ENCODE assay signal across 20 cellular contexts in genomic region chr16:15466131-15466530, GRCh38. TPM values are rescaled to one million over a fixed set of nuclear protein-coding genes. Genes with fewer than 3 reads are reported as not detected.
A peak's percentile ranks its signal among the peaks of the same experiment; 100 is the strongest.
DNase-seq lines count a peak whose midpoint lies in the region; ATAC-seq and TF ChIP-seq lines count a peak whose summit lies in the region.
"Had no signal": no experiment of that assay in that cellular context is flagged by ENCODE, and none has a peak within 500 bp of the region (broad histone marks: within the 10 kb centered on the region; RNA-seq: fewer than 3 reads in every experiment).

No MANE protein-coding gene starts in this region.

- ATAC-seq in activated T-cell treated with anti-CD3 and anti-CD28 coated beads, Interleukin-2, amount 50 U/mL, for 72 hours (replicated peaks in 1 of 2), result no peak
- no peak for ATAC-seq in activated T-cell treated with anti-CD3 and anti-CD28 coated beads, Interleukin-2, amount 50 U/mL, for 4 hours
- ATAC-seq: A549, GM12878 had no signal

- peaks cover 0 to 4% of the 10 kb centered on the region in 2 donors for H3K36me3 Mint-ChIP-seq in activated T-cell treated with anti-CD3 and anti-CD28 coated beads, Interleukin-2, amount 50 U/mL, for 72 hours (ENCODE audit: insufficient read depth in 2 of 2)
- H3K36me3 Mint-ChIP-seq in activated T-cell treated with anti-CD3 and anti-CD28 coated beads, Interleukin-2, amount 50 U/mL, for 4 hours (ENCODE audit: insufficient read depth), result no peaks in the 10 kb centered on the region
- H3K36me3 Mint-ChIP-seq in type B pancreatic cell, result peaks cover 5% of the 10 kb centered on the region
- H3K36me3 Mint-ChIP-seq: CD4-positive, alpha-beta memory T cell had no signal

- H3K4me3 Mint-ChIP-seq in activated T-cell treated with anti-CD3 and anti-CD28 coated beads, Interleukin-2, amount 50 U/mL, for 72 hours, result no peak overlapping the region
- no peak overlapping the region for H3K4me3 Mint-ChIP-seq in activated T-cell treated with anti-CD3 and anti-CD28 coated beads, Interleukin-2, amount 50 U/mL, for 4 hours
- H3K4me3 Mint-ChIP-seq in type B pancreatic cell, result no peak overlapping the region
- H3K4me3 Mint-ChIP-seq: CD4-positive, alpha-beta memory T cell had no signal

- TF ChIP-seq CTCF in LNCaP clone FGC (IDR thresholded peaks at IDR 0.05; ENCODE audit: control insufficient read depth, extremely low read depth, insufficient read depth) (no peak), type B pancreatic cell (conservative IDR thresholded peaks at IDR 0.05) (no peak)

- H3K27ac Mint-ChIP-seq in activated T-cell treated with anti-CD3 and anti-CD28 coated beads, Interleukin-2, amount 50 U/mL, for 72 hours, result peak overlapping the region; percentile 35
- peak overlapping the region; percentile 4 for H3K27ac Mint-ChIP-seq in type B pancreatic cell

- no peak for DNase-seq in activated T-cell treated with anti-CD3 and anti-CD28 coated beads, Interleukin-2, amount 50 U/mL, for 72 hours
- no peak for DNase-seq in activated T-cell treated with anti-CD3 and anti-CD28 coated beads, Interleukin-2, amount 50 U/mL, for 4 hours
- peak; percentile 27 for DNase-seq in LNCaP clone FGC (ENCODE audit: low read depth)
- peak; percentile 50 to 76 for DNase-seq in dermis microvascular lymphatic vessel endothelial cell (ENCODE audit: low read depth in 2 of 2)
- DNase-seq in type B pancreatic cell (ENCODE audit: extremely low spot score, unreplicated experiment), result no peak
- DNase-seq in DMS153 treated with DMSO at 0.1 percent for 48 hours (lab: John Stamatoyannopoulos, UW; ENCODE audit: unreplicated experiment), result no peak
- DNase-seq in SKM-1 (lab: John Stamatoyannopoulos, UW; ENCODE audit: unreplicated experiment), result no peak
- DNase-seq: 8988T; C1 segment of cervical spinal cord; Caco-2; CD4-positive, alpha-beta memory T cell; DMS153; DMS79; EL; GDM1; GM23248; H7; HCEC 1CT had no signal

- no peak overlapping the region for H3K4me3 ChIP-seq in LNCaP clone FGC (ENCODE audit: low read depth, low read length)
- H3K4me3 ChIP-seq: A549, GM12878, GM23248 had no signal

- no peaks in the 10 kb centered on the region for H3K27me3 Mint-ChIP-seq in activated T-cell treated with anti-CD3 and anti-CD28 coated beads, Interleukin-2, amount 50 U/mL, for 72 hours (ENCODE audit: low read depth)
- H3K27me3 Mint-ChIP-seq in activated T-cell treated with anti-CD3 and anti-CD28 coated beads, Interleukin-2, amount 50 U/mL, for 4 hours (ENCODE audit: low read depth), result no peaks in the 10 kb centered on the region
- H3K27me3 Mint-ChIP-seq in type B pancreatic cell, result no peaks in the 10 kb centered on the region
- H3K27me3 Mint-ChIP-seq: CD4-positive, alpha-beta memory T cell had no signal

- H3K9me3 Mint-ChIP-seq in activated T-cell treated with anti-CD3 and anti-CD28 coated beads, Interleukin-2, amount 50 U/mL, for 72 hours, result no peaks in the 10 kb centered on the region
- peaks cover 4% of the 10 kb centered on the region for H3K9me3 Mint-ChIP-seq in activated T-cell treated with anti-CD3 and anti-CD28 coated beads, Interleukin-2, amount 50 U/mL, for 4 hours
- H3K9me3 Mint-ChIP-seq in type B pancreatic cell, result peaks cover 15% of the 10 kb centered on the region

- no peaks in the 10 kb centered on the region for H3K4me1 Mint-ChIP-seq in activated T-cell treated with anti-CD3 and anti-CD28 coated beads, Interleukin-2, amount 50 U/mL, for 72 hours (ENCODE audit: low read depth)
- H3K4me1 Mint-ChIP-seq in activated T-cell treated with anti-CD3 and anti-CD28 coated beads, Interleukin-2, amount 50 U/mL, for 4 hours (ENCODE audit: low read depth), result no peaks in the 10 kb centered on the region
- peaks cover 7% of the 10 kb centered on the region for H3K4me1 Mint-ChIP-seq in type B pancreatic cell (ENCODE audit: unreplicated experiment)
- H3K4me1 Mint-ChIP-seq: CD4-positive, alpha-beta memory T cell had no signal

RNA-seq across cellular contexts. Expression of gene BMERB1, which starts 31.7 kb away (rescaled TPM):
- total RNA-seq in activated T-cell treated with anti-CD3 and anti-CD28 coated beads, Interleukin-2, amount 50 U/mL, for 72 hours, result 10 to 100 TPM; 22.3 to 30.7 TPM
- total RNA-seq in activated T-cell treated with anti-CD3 and anti-CD28 coated beads, Interleukin-2, amount 50 U/mL, for 4 hours, result 10 to 100 TPM; 15.4 to 20.8 (median 19.0) TPM
- total RNA-seq in dermis microvascular lymphatic vessel endothelial cell, result 11.2 and 15.9 TPM in 2 replicates
- total RNA-seq in type B pancreatic cell (ENCODE audit: low replicate concordance), result 5.2 and 26.4 TPM in 2 replicates
- total RNA-seq: Caco-2 had no signal

Comparison
In these comparisons a context has a peak if more than half of its experiments do, and no peak if none do; other contexts are left out.
1. DNase-seq: peak in LNCaP clone FGC (single experiment) and dermis microvascular lymphatic vessel endothelial cell (2 of 2); none in activated T-cell treated with anti-CD3 and anti-CD28 coated beads, Interleukin-2, amount 50 U/mL, for 72 hours (0 of 2), activated T-cell treated with anti-CD3 and anti-CD28 coated beads, Interleukin-2, amount 50 U/mL, for 4 hours (single experiment), type B pancreatic cell (single experiment), DMS153 treated with DMSO at 0.1 percent for 48 hours (single experiment) and SKM-1 (single experiment).